8 cellular contexts compared by ENCODE assay signal in the genomic region with DNA sequence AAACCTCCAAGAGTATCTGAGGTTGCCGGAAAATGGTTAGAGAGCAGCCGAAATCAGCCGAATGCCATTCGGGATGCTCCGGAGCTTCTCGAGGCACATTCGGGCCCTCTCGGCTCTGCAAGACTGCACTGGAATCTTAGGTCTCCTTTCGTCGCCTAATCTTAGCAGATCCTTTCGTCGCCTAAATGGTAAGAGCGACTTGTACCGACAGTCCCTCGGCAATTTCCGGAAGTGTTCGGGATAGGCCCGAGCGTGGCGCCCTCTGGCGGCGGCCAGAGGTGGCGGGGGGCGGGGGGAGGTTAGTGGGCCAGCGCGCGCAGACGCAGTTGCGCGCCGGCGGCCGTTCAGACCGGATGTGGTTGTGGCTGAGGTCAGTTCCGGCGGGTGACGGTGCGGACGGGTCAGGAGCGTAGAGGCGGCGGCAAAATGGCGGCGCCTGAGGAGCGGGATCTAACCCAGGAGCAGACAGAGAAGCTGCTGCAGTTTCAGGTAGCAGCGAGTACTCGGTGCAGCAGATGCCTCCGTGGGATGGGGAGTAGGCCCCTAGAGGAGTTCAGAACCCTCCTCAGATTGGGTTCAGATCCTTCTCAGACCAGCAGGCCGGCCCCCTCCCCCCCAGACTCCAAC. TPM values are rescaled to one million over a fixed set of nuclear protein-coding genes. Genes with fewer than 3 reads are reported as not detected.
A peak's percentile ranks its signal among the peaks of the same experiment; 100 is the strongest.
DNase-seq lines count a peak whose midpoint lies in the region; ATAC-seq lines count a peak whose summit lies in the region.

A gene with protein sequence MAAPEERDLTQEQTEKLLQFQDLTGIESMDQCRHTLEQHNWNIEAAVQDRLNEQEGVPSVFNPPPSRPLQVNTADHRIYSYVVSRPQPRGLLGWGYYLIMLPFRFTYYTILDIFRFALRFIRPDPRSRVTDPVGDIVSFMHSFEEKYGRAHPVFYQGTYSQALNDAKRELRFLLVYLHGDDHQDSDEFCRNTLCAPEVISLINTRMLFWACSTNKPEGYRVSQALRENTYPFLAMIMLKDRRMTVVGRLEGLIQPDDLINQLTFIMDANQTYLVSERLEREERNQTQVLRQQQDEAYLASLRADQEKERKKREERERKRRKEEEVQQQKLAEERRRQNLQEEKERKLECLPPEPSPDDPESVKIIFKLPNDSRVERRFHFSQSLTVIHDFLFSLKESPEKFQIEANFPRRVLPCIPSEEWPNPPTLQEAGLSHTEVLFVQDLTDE (plus strand): TSS at position 404 of the 627 bp plus-strand sequence. CDS start 23 bp downstream, at position 427.

- no peaks in the 10 kb centered on the region for H3K9me3 Mint-ChIP-seq in IgD-negative memory B cell

- peak; percentile 70 for DNase-seq in DMS153 treated with DMSO at 0.1 percent for 48 hours (lab: John Stamatoyannopoulos, UW; ENCODE audit: unreplicated experiment)
- DNase-seq in OCI-M1 (lab: John Stamatoyannopoulos, UW) = peak; percentile 99
- peak; percentile 99 for DNase-seq in activated T-cell treated with anti-CD3 and anti-CD28 coated beads for 24 hours (ENCODE audit: low read depth)
- DNase-seq in epidermal melanocyte (ENCODE audit: insufficient read length, low spot score) = peak; percentile 98
- peak; percentile 90 for DNase-seq in middle frontal gyrus (ENCODE audit: extremely low spot score, low spot score)
- peak; percentile 96 to 97 for DNase-seq in stimulated activated CD8-positive, alpha-beta memory T cell treated with anti-CD3 and anti-CD28 coated beads, Interleukin-2, amount 100 ng/mL, for 48 hours (ENCODE audit: low read depth in 2 of 2)

- H3K27me3 Mint-ChIP-seq in IgD-negative memory B cell = peaks cover 1% of the 10 kb centered on the region

- peak; percentile 97 for ATAC-seq in GM21529 (IDR thresholded peaks at IDR 0.05; ENCODE audit: unreplicated experiment)

- peak within 1 kb of the TSS; percentile 98 to 100 (median 99) for H3K27ac Mint-ChIP-seq in IgD-negative memory B cell

- peaks cover 2% of the 10 kb centered on the region for H3K36me3 Mint-ChIP-seq in IgD-negative memory B cell

- H3K4me3 Mint-ChIP-seq in IgD-negative memory B cell = peak within 1 kb of the TSS; percentile 95 to 99 (median 97)

- peaks cover 13 to 27% (median 21%) of the 10 kb centered on the region in 3 donors for H3K4me1 Mint-ChIP-seq in IgD-negative memory B cell

RNA-seq across cellular contexts. Expression of the gene that starts here (rescaled TPM):
- 11.1 TPM for polyA plus RNA-seq in IgD-negative memory B cell

Comparison
In these comparisons a context has a peak if more than half of its experiments do, and no peak if none do; other contexts are left out.
1. Peak in every context shown above with its lines: DNase-seq and ATAC-seq.